Comparison of ENCODE assay signal across 8 cellular contexts in the genomic region with DNA sequence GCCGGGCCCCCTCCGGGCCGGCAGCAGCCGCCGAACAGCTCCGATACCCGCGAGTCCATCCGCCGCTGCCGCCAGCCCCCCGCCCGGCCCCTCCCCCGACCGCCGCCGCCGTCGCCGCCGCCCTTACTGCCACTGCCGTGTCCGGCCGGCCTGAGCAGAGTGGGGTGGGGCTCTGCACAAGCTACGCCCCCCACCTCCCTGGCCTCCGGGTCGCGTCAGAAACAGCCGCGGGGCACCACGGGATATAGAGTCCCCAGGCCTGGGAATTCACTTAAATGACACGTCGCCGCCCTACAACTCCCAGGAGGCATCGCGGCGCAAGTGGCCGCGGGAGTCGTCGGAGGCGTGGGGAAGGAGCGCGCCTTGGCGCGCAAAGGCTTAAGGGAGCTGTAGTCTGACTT. TPM values are rescaled to one million over a fixed set of nuclear protein-coding genes. Genes with fewer than 3 reads are reported as not detected.
DNase-seq lines count a peak whose midpoint lies in the region; TF ChIP-seq lines count a peak whose summit lies in the region.

Gene GTPBP2, minus strand, starts transcription at position 161 of the 401 bp plus-strand sequence. Its CDS starts 102 bp downstream, at position 59.

- no peaks in the 10 kb centered on the region for H3K9me3 Mint-ChIP-seq in HFFc6

- H3K27me3 Mint-ChIP-seq in HFFc6 (ENCODE audit: insufficient read depth): peaks cover 9% of the 10 kb centered on the region

- H3K79me2 ChIP-seq in SK-N-SH (ENCODE audit: insufficient read depth): peaks cover 35% of the 10 kb centered on the region

- no peak for TF ChIP-seq CTCF in HFFc6 (IDR thresholded peaks at IDR 0.05)
- TF ChIP-seq CTCF in NB4 (IDR thresholded peaks at IDR 0.05; ENCODE audit: low read depth, low read length): no peak
- no peak for TF ChIP-seq CTCF in SK-N-SH (IDR thresholded peaks at IDR 0.05)
- no peak for TF ChIP-seq CTCF in testis (IDR thresholded peaks at IDR 0.05)

- H3K4me3 Mint-ChIP-seq in HFFc6: peak within 1 kb of the TSS; percentile 98

- H3K27ac ChIP-seq in SK-N-SH (ENCODE audit: low read depth in 2 of 2, low read length in 1 of 2) (peak within 1 kb of the TSS; percentile 92 to 95), testis (peak within 1 kb of the TSS; percentile 88 to 96)

- peaks cover 23% of the 10 kb centered on the region for H3K36me3 Mint-ChIP-seq in HFFc6 (ENCODE audit: low read depth)

- 3% methylated on average over 7 of the region's 46 CpGs for WGBS in SK-N-SH (ENCODE audit: low lambda C conversion rate)
- WGBS in testis, 2 donors: 1 to 3% methylated on average over 8 to 33 of the region's 46 CpGs

- H3K36me3 ChIP-seq in SK-N-SH (replicated peaks in 1 of 2; ENCODE audit: control insufficient read depth in 1 of 2, insufficient read depth in 2 of 2, low read length in 1 of 2) (peaks cover 22 to 27% of the 10 kb centered on the region in 2 experiments), testis (ENCODE audit: low read depth, missing control alignments) (no peaks in the 10 kb centered on the region)

- POLR2A ChIA-PET in SK-N-SH (lab: Yijun Ruan, JAX): interaction anchor here (0.6 to 1.9 kb wide), 14 partner anchors 9 to 454 kb away, joined by 3 to 15 read pairs (median 6); partner anchors contain the start of genes VEGFA and XPO5

- peak within 1 kb of the TSS; percentile 58 for H2AFZ ChIP-seq in SK-N-SH (ENCODE audit: low read depth)

- TF ChIP-seq POLR2A in NB4 (IDR thresholded peaks at IDR 0.05; ENCODE audit: extremely low read depth, insufficient read length): no peak
- no peak for TF ChIP-seq POLR2A in testis (IDR thresholded peaks at IDR 0.05)

- H3K4me1 Mint-ChIP-seq in HFFc6 (ENCODE audit: low read depth): peaks cover 38% of the 10 kb centered on the region

- no peaks in the 10 kb centered on the region for H3K9me2 ChIP-seq in SK-N-SH

- H3K4me1 ChIP-seq in SK-N-SH (ENCODE audit: control insufficient read depth in 1 of 2, insufficient read depth in 2 of 2, low read depth in 1 of 2, low read length in 1 of 2) (peaks cover 5 to 21% of the 10 kb centered on the region in 2 experiments), testis (peaks cover 18% of the 10 kb centered on the region)

- H3K4me2 ChIP-seq in SK-N-SH: peak within 1 kb of the TSS; percentile 96

- DNase-seq in GM03348 (ENCODE audit: low spot score) (peak; percentile 97), HFFc6 (peak; percentile 99), NB4 (ENCODE audit: low read depth) (peak; percentile 100), SK-N-SH (peak; percentile 97), globus pallidus (ENCODE audit: low spot score) (peak; percentile 100), occipital lobe (lab: John Stamatoyannopoulos, UW) (peak; percentile 99), testis (peak; percentile 100)
- peak; percentile 97 for DNase-seq in activated naive CD4-positive, alpha-beta T cell treated with anti-CD3 and anti-CD28 coated beads, Interleukin-2, amount 50 U/mL, for 16 hours

- H4K20me1 ChIP-seq in SK-N-SH (ENCODE audit: insufficient read depth): no peaks in the 10 kb centered on the region

- intact Hi-C loops in testis (cut with DNase I; ENCODE audit: low total_unique reads): no loop called here

- H3F3A ChIP-seq in SK-N-SH (replicated peaks; ENCODE audit: insufficient read depth): peaks cover 13% of the 10 kb centered on the region

- no peak for TF ChIP-seq RAD21 in SK-N-SH (IDR thresholded peaks at IDR 0.05; ENCODE audit: low read length)

- peak within 1 kb of the TSS; percentile 92 for H3K4me3 ChIP-seq in NB4 (ENCODE audit: low read depth, low read length)
- H3K4me3 ChIP-seq in SK-N-SH (ENCODE audit: low read depth in 2 of 2, low read length in 1 of 2): peak within 1 kb of the TSS; percentile 71 to 93
- peak within 1 kb of the TSS; percentile 98 to 99 for H3K4me3 ChIP-seq in testis

- H3K27me3 ChIP-seq in SK-N-SH (ENCODE audit: insufficient read depth) (no peaks in the 10 kb centered on the region), testis (no peaks in the 10 kb centered on the region)

- H3K9ac ChIP-seq in SK-N-SH: peak within 1 kb of the TSS; percentile 94

- no peak for TF ChIP-seq EP300 in SK-N-SH (IDR thresholded peaks at IDR 0.05; ENCODE audit: borderline replicate concordance in 1 of 2, low read depth in 1 of 2, low read length in 1 of 2)

- CTCF ChIA-PET in SK-N-SH (lab: Yijun Ruan, JAX): interaction anchor here (2.3 to 2.8 kb wide), 2 partner anchors 20 to 39 kb away, joined by 8 to 11 read pairs; no protein-coding TSS in a partner anchor

- H3K9me3 ChIP-seq in SK-N-SH (no peaks in the 10 kb centered on the region), testis (no peaks in the 10 kb centered on the region)

- peak within 1 kb of the TSS; percentile 97 for H3K27ac Mint-ChIP-seq in HFFc6

TF ChIP-seq in SK-N-SH, 30 proteins besides CTCF, POLR2A, EP300 and RAD21:
- TF ChIP-seq, protein P1, sequence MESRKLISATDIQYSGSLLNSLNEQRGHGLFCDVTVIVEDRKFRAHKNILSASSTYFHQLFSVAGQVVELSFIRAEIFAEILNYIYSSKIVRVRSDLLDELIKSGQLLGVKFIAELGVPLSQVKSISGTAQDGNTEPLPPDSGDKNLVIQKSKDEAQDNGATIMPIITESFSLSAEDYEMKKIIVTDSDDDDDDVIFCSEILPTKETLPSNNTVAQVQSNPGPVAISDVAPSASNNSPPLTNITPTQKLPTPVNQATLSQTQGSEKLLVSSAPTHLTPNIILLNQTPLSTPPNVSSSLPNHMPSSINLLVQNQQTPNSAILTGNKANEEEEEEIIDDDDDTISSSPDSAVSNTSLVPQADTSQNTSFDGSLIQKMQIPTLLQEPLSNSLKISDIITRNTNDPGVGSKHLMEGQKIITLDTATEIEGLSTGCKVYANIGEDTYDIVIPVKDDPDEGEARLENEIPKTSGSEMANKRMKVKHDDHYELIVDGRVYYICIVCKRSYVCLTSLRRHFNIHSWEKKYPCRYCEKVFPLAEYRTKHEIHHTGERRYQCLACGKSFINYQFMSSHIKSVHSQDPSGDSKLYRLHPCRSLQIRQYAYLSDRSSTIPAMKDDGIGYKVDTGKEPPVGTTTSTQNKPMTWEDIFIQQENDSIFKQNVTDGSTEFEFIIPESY (IDR thresholded peaks at IDR 0.05; ENCODE audit: borderline replicate concordance, low read depth): peak; percentile 89
- TF ChIP-seq NRF1 (IDR thresholded peaks at IDR 0.05; ENCODE audit: low read depth, low read length): peak; percentile 39; the same call in 1 of the 2 replicates
- TF ChIP-seq MXI1 (IDR thresholded peaks at IDR 0.05; ENCODE audit: low read depth, low read length): no peak
- no peak for TF ChIP-seq FOXJ3 (CRISPR knock-in tag; IDR thresholded peaks at IDR 0.05)
- no peak for TF ChIP-seq RXRA (IDR thresholded peaks at IDR 0.05; ENCODE audit: borderline replicate concordance, low read depth)
- no peak for TF ChIP-seq RCOR1 (IDR thresholded peaks at IDR 0.05; ENCODE audit: low read length)
- TF ChIP-seq RFX5 (IDR thresholded peaks at IDR 0.05; ENCODE audit: low read length): no peak
- peak; percentile 66; the same call in 1 of the 2 replicates for TF ChIP-seq TAF1 (IDR thresholded peaks at IDR 0.05; ENCODE audit: borderline replicate concordance, low read depth, low read length)
- no peak for TF ChIP-seq GATA2 (CRISPR knock-in tag; IDR thresholded peaks at IDR 0.05)
- TF ChIP-seq MEF2A (IDR thresholded peaks at IDR 0.05; ENCODE audit: borderline replicate concordance, low read depth): no peak
- TF ChIP-seq GABPA (IDR thresholded peaks at IDR 0.05; ENCODE audit: low read depth): peak; percentile 59; the same call in 1 of the 2 replicates
- no peak for TF ChIP-seq TCF12 (IDR thresholded peaks at IDR 0.05)
- TF ChIP-seq CHD2 (IDR thresholded peaks at IDR 0.05; ENCODE audit: low read length, partially characterized antibody): peak; percentile 96
- TF ChIP-seq FOSL2 (IDR thresholded peaks at IDR 0.05; ENCODE audit: borderline replicate concordance, low read depth): no peak
- TF ChIP-seq FOXM1 (IDR thresholded peaks at IDR 0.05; ENCODE audit: low read depth): no peak
- TF ChIP-seq, protein P2, sequence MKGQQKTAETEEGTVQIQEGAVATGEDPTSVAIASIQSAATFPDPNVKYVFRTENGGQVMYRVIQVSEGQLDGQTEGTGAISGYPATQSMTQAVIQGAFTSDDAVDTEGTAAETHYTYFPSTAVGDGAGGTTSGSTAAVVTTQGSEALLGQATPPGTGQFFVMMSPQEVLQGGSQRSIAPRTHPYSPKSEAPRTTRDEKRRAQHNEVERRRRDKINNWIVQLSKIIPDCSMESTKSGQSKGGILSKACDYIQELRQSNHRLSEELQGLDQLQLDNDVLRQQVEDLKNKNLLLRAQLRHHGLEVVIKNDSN (IDR thresholded peaks at IDR 0.05; ENCODE audit: borderline replicate concordance, low read depth): no peak
- no peak for TF ChIP-seq JUND (IDR thresholded peaks at IDR 0.05)
- no peak for TF ChIP-seq EZH2phosphoT487 (IDR thresholded peaks at IDR 0.05; ENCODE audit: borderline replicate concordance, low read depth)
- no peak; the same call in 1 of the 2 replicates for TF ChIP-seq SIN3A (IDR thresholded peaks at IDR 0.05; ENCODE audit: borderline replicate concordance, low read depth, low read length)
- peak; percentile 65 for TF ChIP-seq ELF1 (IDR thresholded peaks at IDR 0.05)
- no peak for TF ChIP-seq SMC3 (IDR thresholded peaks at IDR 0.05; ENCODE audit: low read depth, low read length)
- no peak for TF ChIP-seq YY1 (IDR thresholded peaks at IDR 0.05; ENCODE audit: low read depth)
TF ChIP-seq in SK-N-SH: peak in this region for 6.

RNA-seq across cellular contexts. Expression of gene GTPBP2, which starts in this region (rescaled TPM):
- 10 to 100 TPM; 35.6 to 47.7 (median 41.0) TPM for total RNA-seq in HFFc6 (2021; fragmentation: NEBNext Ultra II Directional; extraction: Animal tissue kit (Norgen Biotek cat#: 25700))
- polyA plus RNA-seq in SK-N-SH (2012; rRNA removed) (83.7 and 124 TPM in 2 replicates), testis (ENCODE audit: insufficient read depth, low read depth, low replicate concordance) (59.0 TPM)
- 27.8 and 39.2 TPM in 2 replicates for polyA plus RNA-seq in SK-N-SH (2012; cell fraction: cytosol; rRNA removed)
- 377 and 528 TPM in 2 replicates for polyA plus RNA-seq in SK-N-SH (2012; cell fraction: nucleus; rRNA removed)
- total RNA-seq in occipital lobe (33.5 TPM), testis (10 to 100 TPM; 59.5 to 64.7 TPM)

Comparison
In these comparisons a context has a peak if more than half of its experiments do, and no peak if none do; other contexts are left out.
1. Peak in every context shown above with its lines: DNase-seq, H3K4me3 ChIP-seq and H3K27ac ChIP-seq.